Comparison of ENCODE assay signal across 9 cellular contexts in genomic region chr1:12475947-12476346, GRCh38.
DNase-seq lines count a peak whose midpoint lies in the region; ATAC-seq and TF ChIP-seq lines count a peak whose summit lies in the region.
"Had no signal": no experiment of that assay in that cellular context is flagged by ENCODE, and none has a peak within 500 bp of the region (broad histone marks: within the 10 kb centered on the region; RNA-seq: fewer than 3 reads in every experiment).

No MANE protein-coding gene starts in this region.

- H3K36me3 ChIP-seq in thyroid gland = no peaks in the 10 kb centered on the region

- no peak overlapping the region for H3K4me3 ChIP-seq in thyroid gland (replicated peaks in 1 of 3)

- H3K27ac Mint-ChIP-seq in activated naive CD4-positive, alpha-beta T cell treated with anti-CD3 and anti-CD28 coated beads, Interleukin-2, amount 10 ng/mL, durations not matched to agents 7 days and 5 days = peak overlapping the region; percentile 87
- H3K27ac Mint-ChIP-seq in activated naive CD8-positive, alpha-beta T cell = peak overlapping the region; percentile 97
- H3K27ac Mint-ChIP-seq in memory B cell = peak overlapping the region; percentile 17

- H3K4me1 ChIP-seq in thyroid gland = peaks cover 64 to 83% of the 10 kb centered on the region in 2 donors

- no peaks in the 10 kb centered on the region for H3K27me3 ChIP-seq in thyroid gland

- TF ChIP-seq CTCF in thyroid gland (IDR thresholded peaks at IDR 0.05) = no peak

- intact Hi-C loops in thyroid gland (cut with DNase I) = no loop called here

- CTCF ChIA-PET in activated naive CD4-positive, alpha-beta T cell treated with anti-CD3 and anti-CD28 coated beads, Interleukin-2, amount 10 ng/mL, durations not matched to agents 7 days and 5 days (lab: Charles Lee) = interaction anchor here (1.0 to 1.7 kb wide), 3 partner anchors 14 to 144 kb away, joined by 3 to 6 read pairs (median 3); no protein-coding TSS in a partner anchor

- H3K36me3 Mint-ChIP-seq in activated naive CD4-positive, alpha-beta T cell treated with anti-CD3 and anti-CD28 coated beads, Interleukin-2, amount 10 ng/mL, durations not matched to agents 7 days and 5 days = peaks cover 76% of the 10 kb centered on the region
- peaks cover 15% of the 10 kb centered on the region for H3K36me3 Mint-ChIP-seq in activated naive CD8-positive, alpha-beta T cell
- H3K36me3 Mint-ChIP-seq in memory B cell = peaks cover 9% of the 10 kb centered on the region

- no peaks in the 10 kb centered on the region for H3K9me3 ChIP-seq in thyroid gland

- peaks cover 99% of the 10 kb centered on the region for H3K4me1 Mint-ChIP-seq in activated naive CD4-positive, alpha-beta T cell treated with anti-CD3 and anti-CD28 coated beads, Interleukin-2, amount 10 ng/mL, durations not matched to agents 7 days and 5 days
- peaks cover 98% of the 10 kb centered on the region for H3K4me1 Mint-ChIP-seq in activated naive CD8-positive, alpha-beta T cell (ENCODE audit: low read depth)
- H3K4me1 Mint-ChIP-seq in memory B cell = peaks cover 54% of the 10 kb centered on the region

- H3K4me3 Mint-ChIP-seq in activated naive CD4-positive, alpha-beta T cell treated with anti-CD3 and anti-CD28 coated beads, Interleukin-2, amount 10 ng/mL, durations not matched to agents 7 days and 5 days = no peak overlapping the region
- H3K4me3 Mint-ChIP-seq in activated naive CD8-positive, alpha-beta T cell = no peak overlapping the region
- no peak overlapping the region for H3K4me3 Mint-ChIP-seq in memory B cell

- no peak for TF ChIP-seq POLR2A in thyroid gland (IDR thresholded peaks at IDR 0.05)

- H3K27me3 Mint-ChIP-seq in activated naive CD4-positive, alpha-beta T cell treated with anti-CD3 and anti-CD28 coated beads, Interleukin-2, amount 10 ng/mL, durations not matched to agents 7 days and 5 days = no peaks in the 10 kb centered on the region
- no peaks in the 10 kb centered on the region for H3K27me3 Mint-ChIP-seq in activated naive CD8-positive, alpha-beta T cell
- H3K27me3 Mint-ChIP-seq in memory B cell = no peaks in the 10 kb centered on the region

- peak overlapping the region; percentile 65 to 86 (median 75) for H3K27ac ChIP-seq in thyroid gland

- DNase-seq in activated naive CD4-positive, alpha-beta T cell treated with anti-CD3 and anti-CD28 coated beads, Interleukin-2, amount 10 ng/mL, durations not matched to agents 7 days and 5 days = peak; percentile 31
- no peak for DNase-seq in activated naive CD4-positive, alpha-beta T cell treated with anti-CD3 and anti-CD28 coated beads, Interleukin-2, amount 50 U/mL, for 16 hours
- no peak for DNase-seq in memory B cell (ENCODE audit: low spot score in 2 of 2)
- DNase-seq in thyroid gland = no peak
- no peak for DNase-seq in activated CD4-positive, CD25-positive, alpha-beta regulatory T cell (lab: John Stamatoyannopoulos, UW)
- DNase-seq in HUDEP-2 (lab: John Stamatoyannopoulos, UW; ENCODE audit: unreplicated experiment in 76 of 76) = no peak
- no peak for DNase-seq in hypothalamus (lab: John Stamatoyannopoulos, UW)
- DNase-seq: amygdala had no signal

- 69 to 74% methylated on average over 2 of the region's 2 CpGs for WGBS in thyroid gland, 2 donors

- ATAC-seq in memory B cell (ENCODE audit: low read depth) = no peak

- H3K9me3 Mint-ChIP-seq in activated naive CD4-positive, alpha-beta T cell treated with anti-CD3 and anti-CD28 coated beads, Interleukin-2, amount 10 ng/mL, durations not matched to agents 7 days and 5 days = no peaks in the 10 kb centered on the region
- no peaks in the 10 kb centered on the region for H3K9me3 Mint-ChIP-seq in activated naive CD8-positive, alpha-beta T cell (ENCODE audit: low read depth)
- H3K9me3 Mint-ChIP-seq in memory B cell = no peaks in the 10 kb centered on the region

Comparison
In these comparisons a context has a peak if more than half of its experiments do, and no peak if none do; other contexts are left out.
1. H3K27ac Mint-ChIP-seq: peak in every context shown above with its lines; median percentile 97 in activated naive CD8-positive, alpha-beta T cell; 87 in activated naive CD4-positive, alpha-beta T cell treated with anti-CD3 and anti-CD28 coated beads, Interleukin-2, amount 10 ng/mL, durations not matched to agents 7 days and 5 days; 17 in memory B cell.